Comparison of ENCODE assay signal across 20 cellular contexts in the genomic region with DNA sequence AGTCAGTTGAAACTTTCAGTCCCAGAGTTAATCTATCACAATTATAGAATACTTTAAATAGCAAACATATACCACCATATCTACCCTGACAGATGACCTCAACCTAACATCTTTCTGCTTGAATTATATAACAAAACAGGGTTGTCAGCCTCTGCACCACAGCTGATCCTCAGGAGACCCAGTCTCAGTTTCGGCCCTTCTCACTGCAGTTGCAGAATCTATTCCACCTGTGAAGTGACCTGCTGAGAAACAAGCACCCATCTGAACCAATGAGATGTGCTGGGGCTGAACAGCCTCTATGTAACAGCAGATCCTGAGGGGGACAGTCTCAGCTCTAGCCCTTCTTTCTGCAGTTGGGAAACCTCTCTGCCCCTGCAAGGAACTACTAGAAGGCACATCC.
A peak's percentile ranks its signal among the peaks of the same experiment; 100 is the strongest.
DNase-seq lines count a peak whose midpoint lies in the region; ATAC-seq and TF ChIP-seq lines count a peak whose summit lies in the region.
"Had no signal": no experiment of that assay in that cellular context is flagged by ENCODE, and none has a peak within 500 bp of the region (broad histone marks: within the 10 kb centered on the region; RNA-seq: fewer than 3 reads in every experiment).

No MANE protein-coding gene starts in this region.

- DNase-seq in upper lobe of left lung = no peak
- no peak for DNase-seq in adrenal gland
- no peak for DNase-seq in activated CD8-positive, alpha-beta T cell treated with anti-CD3 and anti-CD28 coated beads, Interleukin-2, amount 10 ng/mL, durations not matched to agents 7 days and 5 days
- no peak for DNase-seq in cerebellar cortex (ENCODE audit: low spot score)
- DNase-seq: ACHN; C1 segment of cervical spinal cord; CD8-positive, alpha-beta memory T cell; GM23248; NCI-H1417; NCI-H1930; NCI-H2171; NCI-H446 treated with DMSO at 0.1 percent for 48 hours; SHP77 had no signal

- no peak overlapping the region for H3K4me3 Mint-ChIP-seq in activated CD8-positive, alpha-beta T cell treated with anti-CD3 and anti-CD28 coated beads, Interleukin-2, amount 10 ng/mL, durations not matched to agents 7 days and 5 days
- H3K4me3 Mint-ChIP-seq: CD8-positive, alpha-beta memory T cell; T-helper 2 cell treated with Interferon-gamma antibody and Interleukin-4, amounts not matched to agents 5 μg/mL and 100 μg/mL, for 36 hours had no signal

- CTCF ChIA-PET in activated CD8-positive, alpha-beta T cell treated with anti-CD3 and anti-CD28 coated beads, Interleukin-2, amount 10 ng/mL, durations not matched to agents 7 days and 5 days (lab: Charles Lee) = no interaction called here

- no peaks in the 10 kb centered on the region for H3F3A ChIP-seq in OCI-LY1 (ENCODE audit: insufficient read depth, low read length)

- H3K36me3 ChIP-seq in OCI-LY1 (ENCODE audit: insufficient read depth, low read length) = no peaks in the 10 kb centered on the region
- H3K36me3 ChIP-seq in upper lobe of left lung = no peaks in the 10 kb centered on the region
- no peaks in the 10 kb centered on the region for H3K36me3 ChIP-seq in adrenal gland (replicated peaks in 1 of 2)

- H3K9me3 ChIP-seq in OCI-LY1 (ENCODE audit: low read length) (no peaks in the 10 kb centered on the region), upper lobe of left lung (no peaks in the 10 kb centered on the region), adrenal gland (replicated peaks in 1 of 3) (peaks cover 0 to 4% (median 0%) of the 10 kb centered on the region in 3 donors)

- no peaks in the 10 kb centered on the region for H3K27me3 Mint-ChIP-seq in activated CD8-positive, alpha-beta T cell treated with anti-CD3 and anti-CD28 coated beads, Interleukin-2, amount 10 ng/mL, durations not matched to agents 7 days and 5 days (ENCODE audit: low read depth)
- H3K27me3 Mint-ChIP-seq: CD8-positive, alpha-beta memory T cell had no signal

- no peaks in the 10 kb centered on the region for H3K36me3 Mint-ChIP-seq in activated CD8-positive, alpha-beta T cell treated with anti-CD3 and anti-CD28 coated beads, Interleukin-2, amount 10 ng/mL, durations not matched to agents 7 days and 5 days (ENCODE audit: low read depth)
- H3K36me3 Mint-ChIP-seq: CD8-positive, alpha-beta memory T cell had no signal

- ATAC-seq in GM19035 (IDR thresholded peaks at IDR 0.05; ENCODE audit: unreplicated experiment) = peak; percentile 22
- peak; percentile 23 for ATAC-seq in HG02852 (IDR thresholded peaks at IDR 0.05; ENCODE audit: unreplicated experiment)
- ATAC-seq in upper lobe of left lung (ENCODE audit: low FRiP score in 2 of 2) = no peak
- no peak for ATAC-seq in activated CD8-positive, alpha-beta T cell treated with anti-CD3 and anti-CD28 coated beads, Interleukin-2, amount 10 ng/mL, durations not matched to agents 7 days and 5 days

- no peak overlapping the region for H3K27ac Mint-ChIP-seq in activated CD8-positive, alpha-beta T cell treated with anti-CD3 and anti-CD28 coated beads, Interleukin-2, amount 10 ng/mL, durations not matched to agents 7 days and 5 days
- H3K27ac Mint-ChIP-seq: T-helper 2 cell treated with Interferon-gamma antibody and Interleukin-4, amounts not matched to agents 5 μg/mL and 100 μg/mL, for 36 hours had no signal

- TF ChIP-seq POLR2A in upper lobe of left lung (IDR thresholded peaks at IDR 0.05) (no peak), adrenal gland (IDR thresholded peaks at IDR 0.05) (no peak)

- TF ChIP-seq EP300 in upper lobe of left lung (IDR thresholded peaks at IDR 0.05) = no peak

- H3K9me3 Mint-ChIP-seq in activated CD8-positive, alpha-beta T cell treated with anti-CD3 and anti-CD28 coated beads, Interleukin-2, amount 10 ng/mL, durations not matched to agents 7 days and 5 days (ENCODE audit: insufficient read depth) = no peaks in the 10 kb centered on the region
- H3K9me3 Mint-ChIP-seq: T-helper 2 cell treated with Interferon-gamma antibody and Interleukin-4, amounts not matched to agents 5 μg/mL and 100 μg/mL, for 36 hours had no signal

- no peak overlapping the region for H3K9ac ChIP-seq in OCI-LY1 (ENCODE audit: low read length)
- H3K9ac ChIP-seq: GM23248, KMS-11 had no signal

- no peaks in the 10 kb centered on the region for H3K79me2 ChIP-seq in OCI-LY1 (ENCODE audit: insufficient read depth, low read length)

- no peak overlapping the region for H3K27ac ChIP-seq in OCI-LY1 (ENCODE audit: low read depth, low read length, poor library complexity, severe bottlenecking)
- no peak overlapping the region for H3K27ac ChIP-seq in upper lobe of left lung
- H3K27ac ChIP-seq in adrenal gland = no peak overlapping the region
- H3K27ac ChIP-seq: GM23248, HL-60, KMS-11, SK-N-MC had no signal

- intact Hi-C loops in adrenal gland (cut with DNase I) = no loop called here

- POLR2A ChIA-PET in activated CD8-positive, alpha-beta T cell treated with anti-CD3 and anti-CD28 coated beads, Interleukin-2, amount 10 ng/mL, durations not matched to agents 7 days and 5 days (lab: Charles Lee) = no interaction called here

- TF ChIP-seq CTCF in OCI-LY1 (IDR thresholded peaks at IDR 0.05; ENCODE audit: low read length) (no peak), upper lobe of left lung (IDR thresholded peaks at IDR 0.05) (no peak), adrenal gland (IDR thresholded peaks at IDR 0.05) (no peak)

- peaks cover 17% of the 10 kb centered on the region for H3K4me1 ChIP-seq in OCI-LY1 (ENCODE audit: insufficient read depth, low read length, severe bottlenecking)
- no peaks in the 10 kb centered on the region for H3K4me1 ChIP-seq in upper lobe of left lung
- no peaks in the 10 kb centered on the region for H3K4me1 ChIP-seq in adrenal gland (replicated peaks in 1 of 2)

- no peaks in the 10 kb centered on the region for H3K9me2 ChIP-seq in OCI-LY1 (ENCODE audit: low read depth, low read length)

- H3K27me3 ChIP-seq in OCI-LY1 (ENCODE audit: insufficient read depth, low read length) (no peaks in the 10 kb centered on the region), upper lobe of left lung (no peaks in the 10 kb centered on the region), adrenal gland (no peaks in the 10 kb centered on the region)

- no peaks in the 10 kb centered on the region for H3K4me1 Mint-ChIP-seq in activated CD8-positive, alpha-beta T cell treated with anti-CD3 and anti-CD28 coated beads, Interleukin-2, amount 10 ng/mL, durations not matched to agents 7 days and 5 days (ENCODE audit: low read depth)
- H3K4me1 Mint-ChIP-seq: CD8-positive, alpha-beta memory T cell had no signal

- H3K4me3 ChIP-seq in OCI-LY1 (ENCODE audit: low read depth, low read length, poor library complexity, severe bottlenecking) = no peak overlapping the region
- no peak overlapping the region for H3K4me3 ChIP-seq in upper lobe of left lung
- no peak overlapping the region for H3K4me3 ChIP-seq in adrenal gland
- H3K4me3 ChIP-seq: GM23248, SK-N-MC had no signal

- WGBS in upper lobe of left lung, 2 donors = 64 to 89% methylated on average over 1 of the region's 1 CpG
- 69 to 82% (median 79%) methylated on average over 1 of the region's 1 CpG; no CpG with 5 or more reads in 1 of the 4 donors for WGBS in adrenal gland, 4 donors

- peak overlapping the region; percentile 23; the same call in 1 of the 2 replicates for H3K4me2 ChIP-seq in OCI-LY1 (ENCODE audit: low read length)
- H3K4me2 ChIP-seq: KMS-11 had no signal

- peak overlapping the region; percentile 4; the same call in 1 of the 2 replicates for H2AFZ ChIP-seq in OCI-LY1 (ENCODE audit: low read length)
- H2AFZ ChIP-seq: GM23248 had no signal

- no peaks in the 10 kb centered on the region for H4K20me1 ChIP-seq in OCI-LY1 (ENCODE audit: insufficient read depth, low read length)

Comparison
In these comparisons a context has a peak if more than half of its experiments do, and no peak if none do; other contexts are left out.
1. ATAC-seq: peak in GM19035 (single experiment) and HG02852 (single experiment); none in upper lobe of left lung (0 of 2) and activated CD8-positive, alpha-beta T cell treated with anti-CD3 and anti-CD28 coated beads, Interleukin-2, amount 10 ng/mL, durations not matched to agents 7 days and 5 days (single experiment).